8 cellular contexts compared by ENCODE assay signal in genomic region chr9:37036237-37037136, GRCh38. TPM values are rescaled to one million over a fixed set of nuclear protein-coding genes. Genes with fewer than 3 reads are reported as not detected.
A peak's percentile ranks its signal among the peaks of the same experiment; 100 is the strongest.
DNase-seq lines count a peak whose midpoint lies in the region; ATAC-seq, FAIRE-seq and TF ChIP-seq lines count a peak whose summit lies in the region.

No MANE protein-coding gene starts in this region.

- ATAC-seq in GM12878 (peak; percentile 52), GM21423 (IDR thresholded peaks at IDR 0.05; ENCODE audit: unreplicated experiment) (no peak), GM18873 (IDR thresholded peaks at IDR 0.05; ENCODE audit: low FRiP score, unreplicated experiment) (no peak)

- CTCF ChIA-PET in HEK293 (lab: Yijun Ruan, JAX): interaction anchor here (0.7 kb wide), 1 partner anchor 835 kb away, joined by 3 read pairs; no protein-coding TSS in a partner anchor
- CTCF ChIA-PET in GM12878 (lab: Yijun Ruan, JAX): interaction anchor here (0.6 to 4.4 kb wide), 22 partner anchors 11 to 366 kb away, joined by 3 to 41 read pairs (median 4); no protein-coding TSS in a partner anchor

- H3K9me3 ChIP-seq in HEK293 (ENCODE audit: control insufficient read depth, insufficient read depth, low read depth, low read length): no peaks in the 10 kb centered on the region
- no peaks in the 10 kb centered on the region for H3K9me3 ChIP-seq in NT2/D1 (ENCODE audit: insufficient read depth, low read length)
- H3K9me3 ChIP-seq in GM12878 (replicated peaks; ENCODE audit: control insufficient read depth, insufficient read depth, low read length): no peaks in the 10 kb centered on the region

- BruUV-seq in GM12878 (replicated peaks; lab: Mats Ljungman, UMichigan): TSS peak; percentile 64

- peak overlapping the region; percentile 98 for H3K4me2 ChIP-seq in GM12878 (ENCODE audit: control insufficient read depth, insufficient read depth)

- no peak for FAIRE-seq in GM12878 (lab: Jason Lieb, UNC)

- H3K79me2 ChIP-seq in GM12878 (ENCODE audit: control insufficient read depth, insufficient read depth, low read length): peaks cover 65% of the 10 kb centered on the region

- peak overlapping the region; percentile 76 for H2AFZ ChIP-seq in GM12878 (ENCODE audit: control insufficient read depth, low read depth, low read length)

- 1% methylated on average over 74 of the region's 76 CpGs for WGBS in GM12878 (ENCODE audit: insufficient coverage, insufficient replicate concordance, low lambda C conversion rate, missing lambda C conversion rate)

- in situ Hi-C loops in GM12878 (cut with MboI): no loop called here

- H3K27ac ChIP-seq in HEK293 (ENCODE audit: extremely low read depth, low read depth, low read length) (no peak overlapping the region), GM12878 (ENCODE audit: control insufficient read depth, insufficient read depth) (peak overlapping the region; percentile 92)

- no peak for TF ChIP-seq EP300 in GM12878 (IDR thresholded peaks at IDR 0.05; ENCODE audit: borderline replicate concordance in 1 of 2, control insufficient read depth in 1 of 2, low read depth in 2 of 2, low read length in 2 of 2)

- TF ChIP-seq RAD21 in GM12878 (IDR thresholded peaks at IDR 0.05; ENCODE audit: insufficient read depth, low read depth, low read length): 0 out of 2 replicates have a peak, but pooled peaks have one; percentile 13

- SMC1A ChIA-PET in GM12878 (lab: Charles Lee; ENCODE audit: uncharacterized antibody, unreplicated experiment): interaction anchor here (0.7 to 3.9 kb wide), 25 partner anchors 10 to 376 kb away, joined by 3 to 31 read pairs (median 3); partner anchors contain the start of gene ZCCHC7

- no peaks in the 10 kb centered on the region for H3K36me3 ChIP-seq in HEK293 (ENCODE audit: control insufficient read depth in 2 of 2, insufficient read depth in 1 of 2, low read length in 2 of 2)
- H3K36me3 ChIP-seq in NT2/D1 (ENCODE audit: insufficient read depth, insufficient read length, low read length): no peaks in the 10 kb centered on the region
- no peaks in the 10 kb centered on the region for H3K36me3 ChIP-seq in GM12878 (ENCODE audit: control insufficient read depth in 2 of 2, insufficient read depth in 2 of 2, low read length in 1 of 2)

- no peaks in the 10 kb centered on the region for H4K20me1 ChIP-seq in GM12878 (ENCODE audit: control insufficient read depth, insufficient read depth)

- RAD21 ChIA-PET in GM12878 (lab: Charles Lee; ENCODE audit: unreplicated experiment): interaction anchor here (0.5 to 2.8 kb wide), 24 partner anchors 10 to 292 kb away, joined by 3 to 19 read pairs (median 4); partner anchors contain the start of gene ZCCHC7

- TF ChIP-seq CTCF in HEK293 (tag by site-specific recombination; IDR thresholded peaks at IDR 0.05): no peak
- TF ChIP-seq CTCF in GM12878 (IDR thresholded peaks at IDR 0.05 in 2 of 3, conservative IDR thresholded peaks at IDR 0.05 in 1 of 3; ENCODE audit: control insufficient read depth in 2 of 3, extremely low read depth in 1 of 3, insufficient read depth in 1 of 3, low read depth in 3 of 3, low read length in 3 of 3): peak in 2 of 3 experiments; percentile 12 to 22; a peak in 3 of 6 replicates

- no peak for TF ChIP-seq POLR2A in GM12878 (IDR thresholded peaks at IDR 0.05; ENCODE audit: low read depth, low read length)

- H3K4me3 ChIP-seq in HEK293 (ENCODE audit: low read depth, low read length) (peak overlapping the region; percentile 4), NT2/D1 (ENCODE audit: insufficient read length, low read depth) (peak overlapping the region; percentile 45), GM12878 (peak overlapping the region; percentile 96)

- POLR2A ChIA-PET in HEK293 (lab: Yijun Ruan, JAX) (no interaction called here), GM12878 (lab: Charles Lee) (interaction anchor here (0.6 to 3.4 kb wide), 26 partner anchors 13 to 327 kb away, joined by 3 to 24 read pairs (median 4); partner anchors contain the start of gene ZCCHC7)

- peak; percentile 86 for DNase-seq in DMS53 (lab: John Stamatoyannopoulos, UW)
- no peak for DNase-seq in NT2/D1 (ENCODE audit: low read depth, low spot score)
- DNase-seq in GM12878 (ENCODE audit: low read depth, low spot score): no peak
- DNase-seq in islet precursor cell: peak; percentile 68
- DNase-seq in stimulated activated CD4-positive, alpha-beta T cell treated with anti-CD3 and anti-CD28 coated beads, Interleukin-4, amount 100 ng/mL, for 24 hours: peak; percentile 44

- no peaks in the 10 kb centered on the region for H3K4me1 ChIP-seq in HEK293 (ENCODE audit: control insufficient read depth, insufficient read depth, low read length)
- H3K4me1 ChIP-seq in NT2/D1 (ENCODE audit: insufficient read depth, insufficient read length): no peaks in the 10 kb centered on the region
- peaks cover 11% of the 10 kb centered on the region for H3K4me1 ChIP-seq in GM12878 (ENCODE audit: control insufficient read depth, insufficient read depth, low read length)

- H3K27me3 ChIP-seq in NT2/D1 (ENCODE audit: insufficient read depth, insufficient read length) (peaks cover 90% of the 10 kb centered on the region), GM12878 (replicated peaks in 1 of 2; ENCODE audit: control insufficient read depth in 2 of 2, insufficient read depth in 2 of 2, low read length in 1 of 2) (no peaks in the 10 kb centered on the region)

- intact Hi-C loops in GM12878 (cut with micrococcal nuclease; ENCODE audit: unreplicated experiment): no loop called here

- H3K9ac ChIP-seq in NT2/D1 (ENCODE audit: insufficient read length, low read depth) (peak overlapping the region; percentile 71), GM12878 (ENCODE audit: control insufficient read depth, insufficient read depth, low read length) (peak overlapping the region; percentile 90)

TF ChIP-seq in HEK293, 187 proteins besides CTCF, POLR2A, EP300 and RAD21 (continues in another document):
- TF ChIP-seq MYNN (tag by site-specific recombination; IDR thresholded peaks at IDR 0.05; ENCODE audit: borderline replicate concordance) (no peak), ZNF174 (tag by site-specific recombination; IDR thresholded peaks at IDR 0.05) (no peak), ZNF148 (tag by site-specific recombination; IDR thresholded peaks at IDR 0.05; ENCODE audit: borderline replicate concordance) (no peak), ZNF433 (tag by site-specific recombination; IDR thresholded peaks at IDR 0.05; ENCODE audit: low read depth) (no peak)

TF ChIP-seq in GM12878, 131 proteins besides CTCF, POLR2A, EP300 and RAD21 (continues in another document):
- TF ChIP-seq ATF3 (IDR thresholded peaks at IDR 0.05; ENCODE audit: borderline replicate concordance, extremely low read depth, low read depth, low read length): no peak
- no peak for TF ChIP-seq STAT3 (IDR thresholded peaks at IDR 0.05; ENCODE audit: low read depth, low read length)
- TF ChIP-seq FOXM1 (IDR thresholded peaks at IDR 0.05; ENCODE audit: low read depth, low read length): no peak
- TF ChIP-seq RELB (IDR thresholded peaks at IDR 0.05; ENCODE audit: low read depth): no peak; the same call in 1 of the 2 replicates
- TF ChIP-seq MYB (IDR thresholded peaks at IDR 0.05; ENCODE audit: borderline replicate concordance, low read depth, low read length): no peak
- no peak for TF ChIP-seq SRF (IDR thresholded peaks at IDR 0.05; ENCODE audit: low read depth in 2 of 2, low read length in 2 of 2)
- peak; percentile 59; the same call in 1 of the 2 replicates for TF ChIP-seq PAX5 (IDR thresholded peaks at IDR 0.05; ENCODE audit: borderline replicate concordance, low read depth, low read length)
- TF ChIP-seq STAT1 (conservative IDR thresholded peaks at IDR 0.05): no peak
- no peak for TF ChIP-seq NR2F1 (conservative IDR thresholded peaks at IDR 0.05)
- TF ChIP-seq MEF2A (IDR thresholded peaks at IDR 0.05; ENCODE audit: insufficient read depth, low read depth, low read length): no peak
- 0 out of 2 replicates have a peak, but pooled peaks have one; percentile 44 for TF ChIP-seq SIN3A (IDR thresholded peaks at IDR 0.05; ENCODE audit: low read depth, low read length)
- TF ChIP-seq IKZF1 (conservative IDR thresholded peaks at IDR 0.05): peak; percentile 75
- TF ChIP-seq MTA2 (IDR thresholded peaks at IDR 0.05; ENCODE audit: low read depth): no peak
- no peak; the same call in 1 of the 2 replicates for TF ChIP-seq EED (IDR thresholded peaks at IDR 0.05; ENCODE audit: low read depth)

RNA-seq across cellular contexts. Expression of gene PAX5, which starts 2.4 kb away (rescaled TPM):
- total RNA-seq in GM12878 (2013; cell fraction: nucleolus; rRNA removed): 196 and 209 TPM in 2 replicates
- total RNA-seq in GM12878 (2014; rRNA removed) (45.7 and 45.9 TPM in 2 replicates), GM12878 (2014; rRNA removed; fragmentation: Illumina TruSeq; extraction: Trizol) (27.3 and 28.1 TPM in 2 replicates), GM12878 (2021) (118 and 123 TPM in 2 replicates)
- 24.5 TPM for polyA plus RNA-seq in GM12878 (2011; ENCODE audit: low read depth)
- polyA plus RNA-seq in GM12878 (2011; rRNA removed) (12.7 and 23.6 TPM in 2 replicates), GM12878 (2014; fragmentation: Illumina TruSeq; extraction: Trizol) (29.9 and 48.1 TPM in 2 replicates), GM12878 (2014; fragmentation: Nextera tagmentation; extraction: Ambion mirVana) (1 to 10 TPM; 2.2 to 2.4 TPM), GM12878 (2014; rRNA removed) (36.8 and 44.5 TPM in 2 replicates), GM12878 (2016; fragmentation: Nextera tagmentation; extraction: Ambion mirVana) (10 to 100 TPM; 31.2 to 32.6 TPM)
- polyA plus RNA-seq in GM12878 (2011; cell fraction: cytosol; rRNA removed): 26.7 and 29.9 TPM in 2 replicates
- 57.1 and 80.5 TPM in 2 replicates for polyA plus RNA-seq in GM12878 (2011; cell fraction: nucleus; rRNA removed)
- 41.7 and 47.1 TPM in 2 replicates for polyA plus RNA-seq in GM12878 (2012)
- polyA minus RNA-seq in GM12878 (2011; rRNA and poly(A)+ RNA removed): 57.6 and 59.1 TPM in 2 replicates
- 23.0 and 30.2 TPM in 2 replicates for polyA minus RNA-seq in GM12878 (2011; cell fraction: cytosol; rRNA and poly(A)+ RNA removed)
- polyA minus RNA-seq in GM12878 (2011; cell fraction: nucleus; rRNA and poly(A)+ RNA removed): 66.4 and 122 TPM in 2 replicates

Comparison
In these comparisons a context has a peak if more than half of its experiments do, and no peak if none do; other contexts are left out.
1. DNase-seq: peak in DMS53 (single experiment), islet precursor cell (single experiment) and stimulated activated CD4-positive, alpha-beta T cell treated with anti-CD3 and anti-CD28 coated beads, Interleukin-4, amount 100 ng/mL, for 24 hours (single experiment); none in NT2/D1 (single experiment) and GM12878 (single experiment).
2. H3K4me3 ChIP-seq: peak in every context shown above with its lines; median percentile 96 in GM12878; 45 in NT2/D1; 4 in HEK293.